In genomic region chr14:105487986-105488777, GRCh38 we compare ENCODE assay signal across 9 cellular contexts. TPM values are rescaled to one million over a fixed set of nuclear protein-coding genes. Genes with fewer than 3 reads are reported as not detected.
DNase-seq lines count a peak whose midpoint lies in the region; ATAC-seq and TF ChIP-seq lines count a peak whose summit lies in the region.
"Had no signal": no experiment of that assay in that cellular context is flagged by ENCODE, and none has a peak within 500 bp of the region (broad histone marks: within the 10 kb centered on the region; RNA-seq: fewer than 3 reads in every experiment).

No MANE protein-coding gene starts in this region.

- H3K4me3 Mint-ChIP-seq in activated naive CD4-positive, alpha-beta T cell treated with anti-CD3 and anti-CD28 coated beads, Interleukin-2, amount 50 U/mL, for 24 hours: peak overlapping the region; percentile 80

- TF ChIP-seq POLR2A in uterus (IDR thresholded peaks at IDR 0.05): no peak

- H3K4me1 ChIP-seq in mononuclear cell (ENCODE audit: insufficient read depth, low read length) (peaks cover 69% of the 10 kb centered on the region), uterus (peaks cover 0 to 42% of the 10 kb centered on the region in 2 donors)

- ATAC-seq in HG03457 (IDR thresholded peaks at IDR 0.05; ENCODE audit: unreplicated experiment) (no peak), HG03025 (IDR thresholded peaks at IDR 0.05; ENCODE audit: low FRiP score, unreplicated experiment) (no peak)

- TF ChIP-seq CTCF in uterus (IDR thresholded peaks at IDR 0.05): no peak

- no peaks in the 10 kb centered on the region for H3K9me3 Mint-ChIP-seq in activated naive CD4-positive, alpha-beta T cell treated with anti-CD3 and anti-CD28 coated beads, Interleukin-2, amount 50 U/mL, for 24 hours

- intact Hi-C loops in uterus (cut with DNase I; ENCODE audit: low total_unique reads): no loop called here

- peak; percentile 67 for DNase-seq in activated T-cell treated with anti-CD3 and anti-CD28 coated beads, Interleukin-2, amount 50 U/mL, for 1 hour
- no peak for DNase-seq in activated T-cell treated with anti-CD3 and anti-CD28 coated beads for 4 hours
- no peak for DNase-seq in uterus
- no peak for DNase-seq in cortex of kidney (lab: John Stamatoyannopoulos, UW)
- DNase-seq: GOT3 had no signal

- H3K27ac ChIP-seq in uterus: peak overlapping the region; percentile 78 to 92

- no peaks in the 10 kb centered on the region for H3K27me3 Mint-ChIP-seq in activated naive CD4-positive, alpha-beta T cell treated with anti-CD3 and anti-CD28 coated beads, Interleukin-2, amount 50 U/mL, for 24 hours

- peaks cover 48% of the 10 kb centered on the region for H3K4me1 Mint-ChIP-seq in activated naive CD4-positive, alpha-beta T cell treated with anti-CD3 and anti-CD28 coated beads, Interleukin-2, amount 50 U/mL, for 24 hours

- peaks cover 5% of the 10 kb centered on the region for H3K27me3 ChIP-seq in mononuclear cell (ENCODE audit: insufficient read depth, low read length)
- H3K27me3 ChIP-seq in uterus: peaks cover 0 to 5% of the 10 kb centered on the region in 2 donors

- no peaks in the 10 kb centered on the region for H3K36me3 ChIP-seq in uterus

- no peaks in the 10 kb centered on the region for H3K9me3 ChIP-seq in mononuclear cell (ENCODE audit: low read depth, low read length)
- no peaks in the 10 kb centered on the region for H3K9me3 ChIP-seq in uterus

- no peaks in the 10 kb centered on the region for H3K36me3 Mint-ChIP-seq in activated naive CD4-positive, alpha-beta T cell treated with anti-CD3 and anti-CD28 coated beads, Interleukin-2, amount 50 U/mL, for 24 hours

- H3K27ac Mint-ChIP-seq in activated naive CD4-positive, alpha-beta T cell treated with anti-CD3 and anti-CD28 coated beads, Interleukin-2, amount 50 U/mL, for 24 hours: peak overlapping the region; percentile 35

- H3K4me3 ChIP-seq in mononuclear cell (ENCODE audit: low read length) (peak overlapping the region; percentile 66), uterus (peak overlapping the region; percentile 24 to 32)

RNA-seq across cellular contexts. Expression of gene CRIP1, which starts 1.5 kb away (rescaled TPM):
- 88.2 TPM for total RNA-seq in mononuclear cell
- total RNA-seq in uterus: 10 to 100 TPM in 3 of 4 donors, under 1 TPM in 1; 0.51 to 64.7 (median 34.4) TPM

RNA-seq across cellular contexts. Expression of gene TEDC1, which starts 2.9 kb away (rescaled TPM):
- 19.9 TPM for total RNA-seq in mononuclear cell
- total RNA-seq in uterus: 10 to 100 TPM in 1 of 4 donors, 1 to 10 TPM in 1, under 1 TPM in 1, not detected in 1; 0.51 to 11.0 (median 9.4) TPM

RNA-seq across cellular contexts. Expression of gene CRIP2, which starts 13.6 kb away (rescaled TPM):
- total RNA-seq in mononuclear cell (10.8 TPM), uterus (100 to 1,000 TPM in 3 of 4 donors, 10 to 100 TPM in 1; 76.1 to 377 (median 163) TPM)

RNA-seq across cellular contexts. Expression of gene TMEM121, which starts 38.2 kb away (rescaled TPM):
- total RNA-seq in mononuclear cell (1.5 TPM), uterus (10 to 100 TPM in 1 of 4 donors, 1 to 10 TPM in 3; 2.0 to 42.1 (median 7.7) TPM)
